ENCODE assay signal across 8 cellular contexts in genomic region chr1:28582248-28582615, GRCh38. TPM values are rescaled to one million over a fixed set of nuclear protein-coding genes. Genes with fewer than 3 reads are reported as not detected.
DNase-seq lines count a peak whose midpoint lies in the region; ATAC-seq, FAIRE-seq and TF ChIP-seq lines count a peak whose summit lies in the region.

No MANE protein-coding gene starts in this region.

- peak overlapping the region; percentile 89 for H3K27ac ChIP-seq in CD8-positive, alpha-beta memory T cell (ENCODE audit: low read depth, low read length)
- H3K27ac ChIP-seq in HUES48 (ENCODE audit: low read depth, low read length): peak overlapping the region; percentile 92
- no peak overlapping the region for H3K27ac ChIP-seq in iPS DF 6.9 (ENCODE audit: low read length)

- H3K36me3 ChIP-seq in CD8-positive, alpha-beta memory T cell (ENCODE audit: insufficient read depth, low read length): peaks cover 28% of the 10 kb centered on the region
- H3K36me3 ChIP-seq in HUES48 (ENCODE audit: control insufficient read depth, insufficient read depth, low read length): peaks cover 38% of the 10 kb centered on the region
- H3K36me3 ChIP-seq in iPS DF 6.9 (ENCODE audit: control insufficient read depth, insufficient read depth, low read length): peaks cover 28% of the 10 kb centered on the region; the same call in 1 of the 2 replicates

- ATAC-seq in activated naive CD8-positive, alpha-beta T cell treated with anti-CD3 and anti-CD28 coated beads, Interleukin-2, amount 10 ng/mL, durations not matched to agents 7 days and 5 days (ENCODE audit: low read depth): no peak
- no peak for ATAC-seq in stimulated activated memory B cell treated with anti-CD40 and anti-IgM and Interleukin-4, amounts not matched to agents 10 μg/mL and 1 μg/mL and 100 μg/mL, for 72 hours
- ATAC-seq in HG03159 (IDR thresholded peaks at IDR 0.05; ENCODE audit: unreplicated experiment): no peak

- peak overlapping the region; percentile 84 to 98 (median 93) for H3K27ac Mint-ChIP-seq in CD8-positive, alpha-beta memory T cell
- peak overlapping the region; percentile 83 for H3K27ac Mint-ChIP-seq in activated naive CD8-positive, alpha-beta T cell treated with anti-CD3 and anti-CD28 coated beads, Interleukin-2, amount 10 ng/mL, durations not matched to agents 7 days and 5 days
- peak overlapping the region; percentile 93 for H3K27ac Mint-ChIP-seq in stimulated activated memory B cell treated with anti-CD40 and anti-IgM and Interleukin-4, amounts not matched to agents 10 μg/mL and 1 μg/mL and 100 μg/mL, for 72 hours

- TF ChIP-seq POLR2A in GM12892 (IDR thresholded peaks at IDR 0.05; ENCODE audit: low read depth, low read length): no peak

- CTCF ChIA-PET in CD8-positive, alpha-beta memory T cell (lab: Charles Lee): interaction anchor here (0.9 to 3.6 kb wide), 15 partner anchors 29 to 346 kb away, joined by 3 to 16 read pairs (median 7); partner anchors contain the start of genes ATP5IF1, GMEB1, RCC1 and RNU11

- DNase-seq in CD8-positive, alpha-beta memory T cell: no peak
- DNase-seq in activated naive CD8-positive, alpha-beta T cell treated with anti-CD3 and anti-CD28 coated beads, Interleukin-2, amount 10 ng/mL, durations not matched to agents 7 days and 5 days: no peak
- DNase-seq in iPS DF 6.9 (ENCODE audit: low read depth, low spot score) (no peak), GM12892 (ENCODE audit: insufficient read length) (no peak)
- DNase-seq in NK-92 treated with Interleukin-12 subunit alpha and Interleukin-12 subunit beta, amount 100 ng/mL, for 24 hours (lab: John Stamatoyannopoulos, UW): no peak

- H3K27me3 ChIP-seq in CD8-positive, alpha-beta memory T cell (ENCODE audit: insufficient read depth, low read length, poor library complexity, severe bottlenecking): no peaks in the 10 kb centered on the region
- H3K27me3 ChIP-seq in HUES48 (ENCODE audit: control insufficient read depth, insufficient read depth, low read length): no peaks in the 10 kb centered on the region
- H3K27me3 ChIP-seq in iPS DF 6.9 (ENCODE audit: control insufficient read depth, insufficient read depth, low read length): no peaks in the 10 kb centered on the region

- no peak for FAIRE-seq in GM12892 (lab: Jason Lieb, UNC)

- H3K4me3 Mint-ChIP-seq in CD8-positive, alpha-beta memory T cell: peak overlapping the region; percentile 93 to 99 (median 98)
- peak overlapping the region; percentile 95 for H3K4me3 Mint-ChIP-seq in activated naive CD8-positive, alpha-beta T cell treated with anti-CD3 and anti-CD28 coated beads, Interleukin-2, amount 10 ng/mL, durations not matched to agents 7 days and 5 days
- H3K4me3 Mint-ChIP-seq in stimulated activated memory B cell treated with anti-CD40 and anti-IgM and Interleukin-4, amounts not matched to agents 10 μg/mL and 1 μg/mL and 100 μg/mL, for 72 hours: peak overlapping the region; percentile 95

- H3K27me3 Mint-ChIP-seq in CD8-positive, alpha-beta memory T cell: peaks cover 0 to 2% of the 10 kb centered on the region in 2 donors
- H3K27me3 Mint-ChIP-seq in activated naive CD8-positive, alpha-beta T cell treated with anti-CD3 and anti-CD28 coated beads, Interleukin-2, amount 10 ng/mL, durations not matched to agents 7 days and 5 days: no peaks in the 10 kb centered on the region
- H3K27me3 Mint-ChIP-seq in stimulated activated memory B cell treated with anti-CD40 and anti-IgM and Interleukin-4, amounts not matched to agents 10 μg/mL and 1 μg/mL and 100 μg/mL, for 72 hours: no peaks in the 10 kb centered on the region

- H3K9ac ChIP-seq in HUES48 (ENCODE audit: low read depth, low read length): peak overlapping the region; percentile 81

- H3K4me1 ChIP-seq in CD8-positive, alpha-beta memory T cell (ENCODE audit: insufficient read depth, low read length): peaks cover 31% of the 10 kb centered on the region
- H3K4me1 ChIP-seq in HUES48 (ENCODE audit: control insufficient read depth, insufficient read depth, low read length): peaks cover 7% of the 10 kb centered on the region; the same call in 1 of the 2 replicates
- no peaks in the 10 kb centered on the region for H3K4me1 ChIP-seq in iPS DF 6.9 (ENCODE audit: control insufficient read depth, insufficient read depth, low read length)

- H3K9me3 Mint-ChIP-seq in CD8-positive, alpha-beta memory T cell: no peaks in the 10 kb centered on the region
- no peaks in the 10 kb centered on the region for H3K9me3 Mint-ChIP-seq in activated naive CD8-positive, alpha-beta T cell treated with anti-CD3 and anti-CD28 coated beads, Interleukin-2, amount 10 ng/mL, durations not matched to agents 7 days and 5 days
- H3K9me3 Mint-ChIP-seq in stimulated activated memory B cell treated with anti-CD40 and anti-IgM and Interleukin-4, amounts not matched to agents 10 μg/mL and 1 μg/mL and 100 μg/mL, for 72 hours: no peaks in the 10 kb centered on the region

- peaks cover 36 to 52% (median 48%) of the 10 kb centered on the region in 3 donors for H3K4me1 Mint-ChIP-seq in CD8-positive, alpha-beta memory T cell
- peaks cover 26% of the 10 kb centered on the region for H3K4me1 Mint-ChIP-seq in activated naive CD8-positive, alpha-beta T cell treated with anti-CD3 and anti-CD28 coated beads, Interleukin-2, amount 10 ng/mL, durations not matched to agents 7 days and 5 days
- H3K4me1 Mint-ChIP-seq in stimulated activated memory B cell treated with anti-CD40 and anti-IgM and Interleukin-4, amounts not matched to agents 10 μg/mL and 1 μg/mL and 100 μg/mL, for 72 hours: peaks cover 61% of the 10 kb centered on the region

- H3K36me3 Mint-ChIP-seq in CD8-positive, alpha-beta memory T cell: peaks cover 7 to 47% (median 9%) of the 10 kb centered on the region in 3 donors
- peaks cover 34% of the 10 kb centered on the region for H3K36me3 Mint-ChIP-seq in activated naive CD8-positive, alpha-beta T cell treated with anti-CD3 and anti-CD28 coated beads, Interleukin-2, amount 10 ng/mL, durations not matched to agents 7 days and 5 days
- H3K36me3 Mint-ChIP-seq in stimulated activated memory B cell treated with anti-CD40 and anti-IgM and Interleukin-4, amounts not matched to agents 10 μg/mL and 1 μg/mL and 100 μg/mL, for 72 hours: peaks cover 39% of the 10 kb centered on the region

- H3K4me3 ChIP-seq in CD8-positive, alpha-beta memory T cell (ENCODE audit: low read length): peak overlapping the region; percentile 87
- H3K4me3 ChIP-seq in HUES48 (ENCODE audit: low read depth, low read length) (peak overlapping the region; percentile 94), iPS DF 6.9 (ENCODE audit: low read length) (peak overlapping the region; percentile 92; the same call in 1 of the 2 replicates)

- POLR2A ChIA-PET in CD8-positive, alpha-beta memory T cell (lab: Charles Lee): interaction anchor here (0.5 to 3.9 kb wide), 31 partner anchors 8 to 809 kb away, joined by 3 to 59 read pairs (median 6); partner anchors contain the start of genes ATP5IF1, GMEB1, MED18 and RAB42
- POLR2A ChIA-PET in activated naive CD8-positive, alpha-beta T cell treated with anti-CD3 and anti-CD28 coated beads, Interleukin-2, amount 10 ng/mL, durations not matched to agents 7 days and 5 days (lab: Charles Lee): interaction anchor here (0.6 to 5.3 kb wide), 44 partner anchors 8 to 857 kb away, joined by 3 to 104 read pairs (median 6); partner anchors contain the start of genes ATP5IF1, FAM76A, GMEB1 and MED18

- H3K9me3 ChIP-seq in CD8-positive, alpha-beta memory T cell (ENCODE audit: low read length): no peaks in the 10 kb centered on the region
- H3K9me3 ChIP-seq in HUES48 (ENCODE audit: control insufficient read depth, insufficient read depth, low read length) (no peaks in the 10 kb centered on the region), iPS DF 6.9 (ENCODE audit: control insufficient read depth, insufficient read depth, low read length) (no peaks in the 10 kb centered on the region)

- WGBS in iPS DF 6.9 (ENCODE audit: insufficient coverage, insufficient read length): no CpG with 5 or more reads among the region's 10 CpGs

RNA-seq across cellular contexts. Expression of gene RAB42, which starts 9.8 kb away (rescaled TPM):
- under 1 TPM; 0.35 to 0.47 TPM for total RNA-seq in CD8-positive, alpha-beta memory T cell
- polyA plus RNA-seq in CD8-positive, alpha-beta memory T cell: not detected
- under 1 TPM; 0.50 to 0.79 TPM for total RNA-seq in activated naive CD8-positive, alpha-beta T cell treated with anti-CD3 and anti-CD28 coated beads, Interleukin-2, amount 10 ng/mL, durations not matched to agents 7 days and 5 days
- polyA plus RNA-seq in GM12892 (2012; ENCODE audit: missing spikeins): 0.59 TPM

RNA-seq across cellular contexts. Expression of gene TRNAU1AP, which starts 29.3 kb away (rescaled TPM):
- 10 to 100 TPM; 46.0 to 49.6 TPM for total RNA-seq in CD8-positive, alpha-beta memory T cell
- 26.6 TPM for polyA plus RNA-seq in CD8-positive, alpha-beta memory T cell
- 10 to 100 TPM; 54.2 to 58.9 TPM for total RNA-seq in activated naive CD8-positive, alpha-beta T cell treated with anti-CD3 and anti-CD28 coated beads, Interleukin-2, amount 10 ng/mL, durations not matched to agents 7 days and 5 days
- polyA plus RNA-seq in GM12892 (2012; ENCODE audit: missing spikeins): 38.6 TPM
